Comparison of ENCODE assay signal across 28 cellular contexts in the genomic region with DNA sequence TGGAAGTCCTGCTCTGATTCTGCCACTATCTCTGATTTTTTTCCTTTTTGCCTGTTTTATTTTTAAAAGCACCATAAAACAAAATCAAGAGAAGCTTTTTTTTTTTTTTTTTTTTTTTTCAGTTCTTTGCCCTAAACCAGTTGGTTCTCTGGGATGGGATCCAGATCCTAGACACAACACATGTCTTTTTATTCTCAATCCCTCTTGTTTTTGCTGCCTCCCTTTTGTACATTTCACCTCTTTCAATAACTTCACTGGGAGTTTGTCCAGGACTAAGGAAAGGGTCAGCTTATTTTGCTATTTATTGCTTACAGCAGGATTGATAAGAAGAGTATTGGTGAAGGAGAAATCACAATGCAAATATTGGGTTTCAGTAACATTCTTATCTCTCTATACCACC.
"Had no signal": no experiment of that assay in that cellular context is flagged by ENCODE, and none has a peak within 500 bp of the region (broad histone marks: within the 10 kb centered on the region; RNA-seq: fewer than 3 reads in every experiment).

No MANE protein-coding gene starts in this region.

- DNase-seq: activated B cell treated with CpG ODN at 0.5 μM for 24 hours; activated CD4-positive, alpha-beta memory T cell treated with anti-CD3 and anti-CD28 coated beads for 36 hours; activated CD4-positive, alpha-beta T cell treated with anti-CD3 and anti-CD28 coated beads for 4 hours; activated CD4-positive, alpha-beta T cell treated with anti-CD3 and anti-CD28 coated beads, Interleukin-2, amount 50 U/mL, for 1 hour; activated CD4-positive, CD25-positive, alpha-beta regulatory T cell treated with anti-CD3 and anti-CD28 coated beads, Interleukin-2, amount 50 U/mL, for 72 hours; activated CD8-positive, alpha-beta memory T cell treated with anti-CD3 and anti-CD28 coated beads, Interleukin-2, amount 50 U/mL, for 4 hours; activated effector memory CD4-positive, alpha-beta T cell treated with Interleukin-2 at 50 U/mL for 16 hours; activated naive CD4-positive, alpha-beta T cell treated with anti-CD3 and anti-CD28 coated beads, Interleukin-2, amount 10 ng/mL, durations not matched to agents 7 days and 5 days; activated naive CD8-positive, alpha-beta T cell treated with anti-CD3 and anti-CD28 coated beads, Interleukin-2, amount 50 U/mL, for 24 hours; activated T-cell treated with anti-CD3 and anti-CD28 coated beads for 4 hours; activated T-cell treated with anti-CD3 and anti-CD28 coated beads, Interleukin-2, amount 50 U/mL, for 48 hours; brain microvascular endothelial cell; NCI-H1092 treated with DMSO at 0.1 percent for 48 hours; NCI-H1436; NCI-H187; NCI-H2029 treated with DMSO at 0.1 percent for 48 hours; NCI-H2171 treated with DMSO at 0.1 percent for 48 hours; NCI-H510A; NCI-H526; NCI-H748 treated with DMSO at 0.1 percent for 48 hours; NK-92 treated with Interleukin-12 subunit alpha and Interleukin-12 subunit beta, amount 100 ng/mL, for 24 hours; Peyer's patch; RPMI8226; SIG-M5; SW 1271; T-helper 1 cell; T-helper 2 cell; T-helper 9 cell had no signal
